ENCODE assay signal across 8 cellular contexts in genomic region chr9:32431940-32432555, GRCh38. TPM values are rescaled to one million over a fixed set of nuclear protein-coding genes. Genes with fewer than 3 reads are reported as not detected.
DNase-seq lines count a peak whose midpoint lies in the region; ATAC-seq and TF ChIP-seq lines count a peak whose summit lies in the region.

No MANE protein-coding gene starts in this region.

- no peaks in the 10 kb centered on the region for H3K27me3 ChIP-seq in BE2C
- H3K27me3 ChIP-seq in breast epithelium, result no peaks in the 10 kb centered on the region

- ATAC-seq in GM19023 (IDR thresholded peaks at IDR 0.05; ENCODE audit: unreplicated experiment) (peak; percentile 58), HG03354 (IDR thresholded peaks at IDR 0.05; ENCODE audit: poor library complexity, severe bottlenecking, unreplicated experiment) (no peak), GM21717 (IDR thresholded peaks at IDR 0.05; ENCODE audit: unreplicated experiment) (no peak)
- no peak for ATAC-seq in stimulated activated naive CD8-positive, alpha-beta T cell treated with anti-CD3 and anti-CD28 coated beads, Interleukin-15, Interleukin-2, amounts not matched to agents 100 U/mL and 50 U/mL, for 24 hours

- H3K9me3 ChIP-seq in BE2C (no peaks in the 10 kb centered on the region), breast epithelium (no peaks in the 10 kb centered on the region)

- TF ChIP-seq CTCF in BE2C (IDR thresholded peaks at IDR 0.05; ENCODE audit: low read depth, low read length) (peak; percentile 75), breast epithelium (IDR thresholded peaks at IDR 0.05) (peak in 2 of 3 donors; percentile 34 to 45)

- no peak overlapping the region for H3K27ac ChIP-seq in breast epithelium

- TF ChIP-seq POLR2A in breast epithelium (IDR thresholded peaks at IDR 0.05), result no peak

- peak; percentile 65 for DNase-seq in BE2C
- peak; percentile 49 for DNase-seq in RPMI7951 (ENCODE audit: low read depth)
- DNase-seq in breast epithelium (ENCODE audit: low spot score in 2 of 2), result no peak
- peak; percentile 19 for DNase-seq in medulla oblongata (ENCODE audit: extremely low spot score)
- DNase-seq in stimulated activated naive CD8-positive, alpha-beta T cell treated with anti-CD3 and anti-CD28 coated beads, Interleukin-15, Interleukin-2, amounts not matched to agents 100 U/mL and 50 U/mL, for 24 hours, result peak; percentile 38

- H3K4me3 ChIP-seq in BE2C (ENCODE audit: low read depth, low read length), result no peak overlapping the region
- H3K4me3 ChIP-seq in breast epithelium, result no peak overlapping the region

- intact Hi-C loops in breast epithelium (cut with DNase I; ENCODE audit: low total_unique reads), result no loop called here

- H3K4me1 ChIP-seq in BE2C (no peaks in the 10 kb centered on the region), breast epithelium (no peaks in the 10 kb centered on the region)

- H3K36me3 ChIP-seq in BE2C (no peaks in the 10 kb centered on the region), breast epithelium (peaks cover 4% of the 10 kb centered on the region)

RNA-seq across cellular contexts. Expression of gene ACO1, which starts 47.6 kb away (rescaled TPM):
- polyA plus RNA-seq in BE2C (2012; ENCODE audit: insufficient read depth, insufficient read length, low read depth), result 3.1 TPM
- total RNA-seq in RPMI7951 (2014; rRNA removed; shearing (Covaris generic)), result 42.7 and 47.6 TPM in 2 replicates
- total RNA-seq in breast epithelium, result 100 to 1,000 TPM in 1 of 3 donors, 10 to 100 TPM in 2; 44.2 to 169 (median 47.1) TPM

Comparison
In these comparisons a context has a peak if more than half of its experiments do, and no peak if none do; other contexts are left out.
1. DNase-seq: peak in BE2C (single experiment), RPMI7951 (single experiment), medulla oblongata (single experiment) and stimulated activated naive CD8-positive, alpha-beta T cell treated with anti-CD3 and anti-CD28 coated beads, Interleukin-15, Interleukin-2, amounts not matched to agents 100 U/mL and 50 U/mL, for 24 hours (single experiment); none in breast epithelium (0 of 2).